17 cellular contexts compared by ENCODE assay signal in the genomic region with DNA sequence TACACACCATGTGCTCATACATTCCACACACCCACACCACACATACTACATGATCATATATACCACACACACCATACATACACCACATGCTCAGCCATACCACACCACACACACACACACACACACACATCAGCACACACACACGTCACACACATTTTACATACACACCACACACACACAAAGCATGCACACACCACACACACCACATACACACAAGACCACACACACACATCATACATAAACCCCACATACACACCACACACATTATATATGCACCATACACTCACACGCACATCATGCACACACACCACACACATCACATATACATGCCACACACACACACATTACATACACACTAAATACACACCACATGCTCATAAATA.
DNase-seq lines count a peak whose midpoint lies in the region; ATAC-seq and TF ChIP-seq lines count a peak whose summit lies in the region.
"Had no signal": no experiment of that assay in that cellular context is flagged by ENCODE, and none has a peak within 500 bp of the region (broad histone marks: within the 10 kb centered on the region; RNA-seq: fewer than 3 reads in every experiment).

No MANE protein-coding gene starts in this region.

- no peaks in the 10 kb centered on the region for H3K36me3 Mint-ChIP-seq in H9 (ENCODE audit: insufficient read depth in 1 of 3, low read depth in 3 of 3)
- no peaks in the 10 kb centered on the region for H3K36me3 Mint-ChIP-seq in natural killer cell treated with Interleukin-12 subunit alpha and Interleukin-12 subunit beta and Interleukin-15 and Interleukin-18, amount 100 ng/mL, for 72 hours
- H3K36me3 Mint-ChIP-seq: CD8-positive, alpha-beta T cell had no signal

- no peak overlapping the region for H3T11ph ChIP-seq in H9 (ENCODE audit: low read length)

- no peak overlapping the region for H3K56ac ChIP-seq in H9 (ENCODE audit: insufficient read length, low read depth, low read length)

- H3K36me3 ChIP-seq in ascending aorta (no peaks in the 10 kb centered on the region), upper lobe of right lung (no peaks in the 10 kb centered on the region), vagina (no peaks in the 10 kb centered on the region)
- H3K36me3 ChIP-seq: BLaER1 treated with 17β-estradiol and CSF1 and Interleukin-3, amounts not matched to agents 10 nM and 100 nM had no signal

- H4K8ac ChIP-seq in H9 (replicated peaks; ENCODE audit: insufficient read length, low read depth, low read length) = peak overlapping the region; percentile 1

- WGBS in H9 (ENCODE audit: extremely low coverage, insufficient read length, low lambda C conversion rate) = 100% methylated on average over 1 of the region's 2 CpGs

- no peak overlapping the region for H3K9ac ChIP-seq in H9 (ENCODE audit: extremely low read depth, insufficient read length, low read length)
- H3K9ac ChIP-seq: BLaER1 treated with 17β-estradiol and CSF1 and Interleukin-3, amounts not matched to agents 10 nM and 100 nM; GM23248 had no signal

- H2BK15ac ChIP-seq in H9 (ENCODE audit: low read depth, low read length) = no peak overlapping the region

- no peak overlapping the region for H2BK20ac ChIP-seq in H9 (ENCODE audit: low read depth, low read length, poor library complexity, severe bottlenecking)

- no peak overlapping the region for H4K91ac ChIP-seq in H9 (ENCODE audit: insufficient read length, low read depth, low read length)

- TF ChIP-seq CTCF in H9 (conservative IDR thresholded peaks at IDR 0.05) = no peak
- TF ChIP-seq CTCF in ascending aorta (IDR thresholded peaks at IDR 0.05) = no peak
- TF ChIP-seq CTCF in upper lobe of right lung (IDR thresholded peaks at IDR 0.05) = no peak
- no peak for TF ChIP-seq CTCF in vagina (IDR thresholded peaks at IDR 0.05)

- no peaks in the 10 kb centered on the region for H3K27me3 Mint-ChIP-seq in H9 (ENCODE audit: low read depth)
- peaks cover 0 to under 1% of the 10 kb centered on the region in 2 donors for H3K27me3 Mint-ChIP-seq in natural killer cell treated with Interleukin-12 subunit alpha and Interleukin-12 subunit beta and Interleukin-15 and Interleukin-18, amount 100 ng/mL, for 72 hours
- H3K27me3 Mint-ChIP-seq: B cell had no signal

- H3K14ac ChIP-seq in H9 (ENCODE audit: insufficient read depth, low read length) = no peak overlapping the region

- no peaks in the 10 kb centered on the region for H3K4me1 Mint-ChIP-seq in H9
- no peaks in the 10 kb centered on the region for H3K4me1 Mint-ChIP-seq in natural killer cell treated with Interleukin-12 subunit alpha and Interleukin-12 subunit beta and Interleukin-15 and Interleukin-18, amount 100 ng/mL, for 72 hours (ENCODE audit: low read depth in 2 of 2)
- H3K4me1 Mint-ChIP-seq: B cell had no signal

- H3K79me1 ChIP-seq in H9 (ENCODE audit: insufficient read depth, low read depth, low read length, poor library complexity, severe bottlenecking) = no peaks in the 10 kb centered on the region

- H3K18ac ChIP-seq in H9 (ENCODE audit: insufficient read length, low read depth, low read length) = no peak overlapping the region

- ATAC-seq in natural killer cell treated with Interleukin-12 subunit alpha and Interleukin-12 subunit beta and Interleukin-15 and Interleukin-18, amount 100 ng/mL, for 72 hours = peak; percentile 25 to 53
- ATAC-seq in upper lobe of right lung = peak; percentile 8
- ATAC-seq: CD8-positive, alpha-beta T cell; HCT116; K562 had no signal

- DNase-seq in H9 (no peak), ascending aorta (ENCODE audit: low spot score in 2 of 2) (no peak), upper lobe of right lung (no peak), vagina (ENCODE audit: extremely low spot score in 2 of 2) (no peak), activated gamma-delta T cell treated with Interleukin-2 at 50 U/mL for 16 hours (no peak), SIG-M5 (lab: John Stamatoyannopoulos, UW) (no peak)
- DNase-seq in natural killer cell treated with Interleukin-12 subunit alpha and Interleukin-12 subunit beta and Interleukin-15 and Interleukin-18, amount 100 ng/mL, for 72 hours (ENCODE audit: low spot score) = no peak
- DNase-seq: Calu3; CD8-positive, alpha-beta T cell; DMS53; DND-41; EL; GM23248 had no signal

- no peak overlapping the region for H3K4ac ChIP-seq in H9 (ENCODE audit: low read depth, low read length)

- H3K79me2 ChIP-seq in H9 (ENCODE audit: insufficient read depth, low read length) = no peaks in the 10 kb centered on the region

- H3K4me2 ChIP-seq in H9 (ENCODE audit: insufficient read depth, insufficient read length, low read length) = no peak overlapping the region
- H3K4me2 ChIP-seq: BLaER1 treated with 17β-estradiol and CSF1 and Interleukin-3, amounts not matched to agents 10 nM and 100 nM had no signal

- no peak overlapping the region for H2AK5ac ChIP-seq in H9 (ENCODE audit: insufficient read length, low read length)

- H3K27ac Mint-ChIP-seq in H9 = no peak overlapping the region
- no peak overlapping the region for H3K27ac Mint-ChIP-seq in natural killer cell treated with Interleukin-12 subunit alpha and Interleukin-12 subunit beta and Interleukin-15 and Interleukin-18, amount 100 ng/mL, for 72 hours
- H3K27ac Mint-ChIP-seq: B cell; CD8-positive, alpha-beta T cell had no signal

- no peaks in the 10 kb centered on the region for H4K20me1 ChIP-seq in H9 (ENCODE audit: control insufficient read depth, insufficient read depth, insufficient read length)
- H4K20me1 ChIP-seq: BLaER1 treated with 17β-estradiol and CSF1 and Interleukin-3, amounts not matched to agents 10 nM and 100 nM had no signal

- intact Hi-C loops in ascending aorta (cut with DNase I) = no loop called here
- intact Hi-C loops in upper lobe of right lung (cut with DNase I) = no loop called here
- intact Hi-C loops in vagina (cut with DNase I) = no loop called here

- H2AFZ ChIP-seq in H9 (ENCODE audit: low read length) = no peak overlapping the region
- H2AFZ ChIP-seq: GM23248 had no signal

- H3K27me3 ChIP-seq in H9 (ENCODE audit: insufficient read depth, low read length) (no peaks in the 10 kb centered on the region), ascending aorta (no peaks in the 10 kb centered on the region), upper lobe of right lung (no peaks in the 10 kb centered on the region), vagina (no peaks in the 10 kb centered on the region)
- H3K27me3 ChIP-seq: BLaER1 treated with 17β-estradiol and CSF1 and Interleukin-3, amounts not matched to agents 10 nM and 100 nM had no signal

- no peak overlapping the region for H2BK120ac ChIP-seq in H9 (ENCODE audit: low read depth, low read length, poor library complexity, severe bottlenecking)

- no peak overlapping the region for H3K23ac ChIP-seq in H9 (ENCODE audit: insufficient read length, low read depth, low read length)

- H3K23me2 ChIP-seq in H9 (ENCODE audit: insufficient read length, low read depth, low read length, poor library complexity, severe bottlenecking) = no peaks in the 10 kb centered on the region

- no peak overlapping the region for H4K5ac ChIP-seq in H9 (ENCODE audit: insufficient read length, low read depth, low read length)

- H3K9me3 Mint-ChIP-seq in H9 = no peaks in the 10 kb centered on the region
- no peaks in the 10 kb centered on the region for H3K9me3 Mint-ChIP-seq in natural killer cell treated with Interleukin-12 subunit alpha and Interleukin-12 subunit beta and Interleukin-15 and Interleukin-18, amount 100 ng/mL, for 72 hours
- H3K9me3 Mint-ChIP-seq: CD8-positive, alpha-beta T cell had no signal

- H3K4me1 ChIP-seq in H9 (ENCODE audit: insufficient read depth, low read length) (no peaks in the 10 kb centered on the region), ascending aorta (peaks cover 0 to 38% of the 10 kb centered on the region in 2 donors), upper lobe of right lung (no peaks in the 10 kb centered on the region), vagina (peaks cover 19% of the 10 kb centered on the region)

- H3K27ac ChIP-seq in H9 (ENCODE audit: insufficient read length, low read depth, low read length) (no peak overlapping the region), ascending aorta (peak overlapping the region; percentile 56), upper lobe of right lung (no peak overlapping the region), vagina (no peak overlapping the region)
- H3K27ac ChIP-seq: BLaER1 treated with 17β-estradiol and CSF1 and Interleukin-3, amounts not matched to agents 10 nM and 100 nM; GM23248 had no signal

- no peak for TF ChIP-seq POLR2A in vagina (IDR thresholded peaks at IDR 0.05)

- no peaks in the 10 kb centered on the region for H3K9me3 ChIP-seq in H9 (ENCODE audit: control insufficient read depth, low read depth, low read length)
- H3K9me3 ChIP-seq in ascending aorta = no peaks in the 10 kb centered on the region
- no peaks in the 10 kb centered on the region for H3K9me3 ChIP-seq in upper lobe of right lung
- H3K9me3 ChIP-seq in vagina = no peaks in the 10 kb centered on the region
- H3K9me3 ChIP-seq: BLaER1 treated with 17β-estradiol and CSF1 and Interleukin-3, amounts not matched to agents 10 nM and 100 nM had no signal

- no peak overlapping the region for H3K4me3 ChIP-seq in ascending aorta
- H3K4me3 ChIP-seq in upper lobe of right lung = no peak overlapping the region
- H3K4me3 ChIP-seq in vagina = no peak overlapping the region
- H3K4me3 ChIP-seq: BLaER1 treated with 17β-estradiol and CSF1 and Interleukin-3, amounts not matched to agents 10 nM and 100 nM; GM23248; K562 had no signal

- no peak overlapping the region for H2BK12ac ChIP-seq in H9 (ENCODE audit: insufficient read length, low read depth, low read length)

- no peak overlapping the region for H2BK5ac ChIP-seq in H9 (ENCODE audit: insufficient read length, low read length)

- H3K4me3 Mint-ChIP-seq in H9 = no peak overlapping the region
- H3K4me3 Mint-ChIP-seq in natural killer cell treated with Interleukin-12 subunit alpha and Interleukin-12 subunit beta and Interleukin-15 and Interleukin-18, amount 100 ng/mL, for 72 hours = no peak overlapping the region
- H3K4me3 Mint-ChIP-seq: B cell; CD8-positive, alpha-beta T cell had no signal

Comparison
In these comparisons a context has a peak if more than half of its experiments do, and no peak if none do; other contexts are left out.
1. H3K27ac ChIP-seq: peak in ascending aorta (2 of 2); none in H9 (single experiment), upper lobe of right lung (single experiment) and vagina (single experiment).